17 cellular contexts compared by ENCODE assay signal in the genomic region with DNA sequence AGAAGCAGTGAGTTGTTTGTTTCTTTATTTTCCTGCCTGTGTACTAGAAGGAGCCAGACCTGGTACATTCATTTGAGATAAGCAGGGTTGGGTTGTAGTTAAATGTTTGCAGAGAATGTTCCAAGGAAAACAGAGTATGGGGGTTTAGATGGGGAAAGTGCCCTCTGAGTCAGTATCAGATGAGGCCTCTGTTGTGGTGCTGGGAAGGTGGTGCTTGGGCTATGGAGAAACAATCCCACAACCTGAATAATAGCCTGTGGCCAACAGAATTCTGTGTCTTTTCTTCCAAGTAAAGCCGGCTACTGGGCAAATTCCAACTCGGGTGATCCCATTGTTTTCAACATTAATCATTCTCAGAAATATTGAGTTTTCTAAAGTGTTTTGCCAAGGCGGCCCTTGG.
"Had no signal": no experiment of that assay in that cellular context is flagged by ENCODE, and none has a peak within 500 bp of the region (broad histone marks: within the 10 kb centered on the region; RNA-seq: fewer than 3 reads in every experiment).

No MANE protein-coding gene starts in this region.

- H3K4me3 Mint-ChIP-seq: activated CD4-positive, alpha-beta T cell treated with anti-CD3 and anti-CD28 coated beads, Interleukin-2, amount 10 ng/mL, durations not matched to agents 7 days and 5 days; activated naive CD8-positive, alpha-beta T cell treated with anti-CD3 and anti-CD28 coated beads, Interleukin-2, amount 10 ng/mL, durations not matched to agents 7 days and 5 days; immature natural killer cell; naive thymus-derived CD8-positive, alpha-beta T cell; stimulated activated naive B cell treated with anti-CD40 and anti-IgM and Interleukin-4, amounts not matched to agents 10 μg/mL and 1 μg/mL and 100 μg/mL, for 72 hours; T-helper 1 cell treated with Interleukin-12 subunit alpha and Interleukin-12 subunit beta and Interleukin-4 antibody, amounts not matched to agents 30 μg/mL and 1 μg/mL, for 36 hours had no signal

- H3K27ac Mint-ChIP-seq: activated CD4-positive, alpha-beta T cell treated with anti-CD3 and anti-CD28 coated beads, Interleukin-2, amount 10 ng/mL, durations not matched to agents 7 days and 5 days; activated naive CD8-positive, alpha-beta T cell treated with anti-CD3 and anti-CD28 coated beads, Interleukin-2, amount 10 ng/mL, durations not matched to agents 7 days and 5 days; immature natural killer cell; naive thymus-derived CD8-positive, alpha-beta T cell; stimulated activated naive B cell treated with anti-CD40 and anti-IgM and Interleukin-4, amounts not matched to agents 10 μg/mL and 1 μg/mL and 100 μg/mL, for 72 hours; T-helper 1 cell treated with Interleukin-12 subunit alpha and Interleukin-12 subunit beta and Interleukin-4 antibody, amounts not matched to agents 30 μg/mL and 1 μg/mL, for 36 hours had no signal

- H3K27me3 ChIP-seq: colonic mucosa, heart left ventricle, pancreas, transverse colon had no signal

- H3K27me3 Mint-ChIP-seq: stimulated activated naive B cell treated with anti-CD40 and anti-IgM and Interleukin-4, amounts not matched to agents 10 μg/mL and 1 μg/mL and 100 μg/mL, for 72 hours had no signal

- H3K36me3 ChIP-seq: colonic mucosa, heart left ventricle, pancreas, transverse colon had no signal

- H3K4me3 ChIP-seq: colonic mucosa, heart left ventricle, mucosa of descending colon, pancreas, transverse colon had no signal

- ATAC-seq: heart left ventricle; left lobe of liver; mucosa of descending colon; naive thymus-derived CD8-positive, alpha-beta T cell; pancreas; stimulated activated naive B cell treated with anti-CD40 and anti-IgM and Interleukin-4, amounts not matched to agents 10 μg/mL and 1 μg/mL and 100 μg/mL, for 72 hours had no signal

- H3K9me3 Mint-ChIP-seq: activated CD4-positive, alpha-beta T cell treated with anti-CD3 and anti-CD28 coated beads, Interleukin-2, amount 10 ng/mL, durations not matched to agents 7 days and 5 days; activated naive CD8-positive, alpha-beta T cell treated with anti-CD3 and anti-CD28 coated beads, Interleukin-2, amount 10 ng/mL, durations not matched to agents 7 days and 5 days; immature natural killer cell; naive thymus-derived CD8-positive, alpha-beta T cell; stimulated activated naive B cell treated with anti-CD40 and anti-IgM and Interleukin-4, amounts not matched to agents 10 μg/mL and 1 μg/mL and 100 μg/mL, for 72 hours; T-helper 1 cell treated with Interleukin-12 subunit alpha and Interleukin-12 subunit beta and Interleukin-4 antibody, amounts not matched to agents 30 μg/mL and 1 μg/mL, for 36 hours had no signal

- H3K9me3 ChIP-seq: colonic mucosa, heart left ventricle, mucosa of descending colon, pancreas, transverse colon had no signal

- H3K36me3 Mint-ChIP-seq: activated naive CD8-positive, alpha-beta T cell treated with anti-CD3 and anti-CD28 coated beads, Interleukin-2, amount 10 ng/mL, durations not matched to agents 7 days and 5 days; immature natural killer cell; naive thymus-derived CD8-positive, alpha-beta T cell; stimulated activated naive B cell treated with anti-CD40 and anti-IgM and Interleukin-4, amounts not matched to agents 10 μg/mL and 1 μg/mL and 100 μg/mL, for 72 hours had no signal

- H3K4me1 ChIP-seq: colonic mucosa, transverse colon had no signal

- DNase-seq: activated CD4-positive, alpha-beta T cell treated with anti-CD3 and anti-CD28 coated beads, Interleukin-2, amount 10 ng/mL, durations not matched to agents 7 days and 5 days; activated naive CD4-positive, alpha-beta T cell; activated naive CD8-positive, alpha-beta T cell treated with anti-CD3 and anti-CD28 coated beads, Interleukin-2, amount 10 ng/mL, durations not matched to agents 7 days and 5 days; activated T-cell treated with anti-CD3 and anti-CD28 coated beads for 4 hours; aorta; caudate nucleus; colonic mucosa; heart left ventricle; immature natural killer cell; mucosa of descending colon; naive thymus-derived CD8-positive, alpha-beta T cell; pancreas; stimulated activated CD4-positive, alpha-beta T cell treated with anti-CD3 and anti-CD28 coated beads, Interleukin-2, amount 100 ng/mL, for 48 hours; stimulated activated naive B cell treated with anti-CD40 and anti-IgM and Interleukin-4, amounts not matched to agents 10 μg/mL and 1 μg/mL and 100 μg/mL, for 72 hours; transverse colon had no signal

- H3K27ac ChIP-seq: colonic mucosa, heart left ventricle, pancreas, transverse colon had no signal

- H3K4me1 Mint-ChIP-seq: immature natural killer cell had no signal
